1 cellular context compared by ENCODE assay signal in genomic region chr17:10673318-10673717, GRCh38.
TF ChIP-seq lines count a peak whose summit lies in the region.

No MANE protein-coding gene starts in this region.

TF ChIP-seq in neural cell, 6 proteins besides CTCF, POLR2A, EP300 and RAD21:
- TF ChIP-seq POLR2AphosphoS5 (IDR thresholded peaks at IDR 0.05), result no peak
- no peak for TF ChIP-seq SMC3 (conservative IDR thresholded peaks at IDR 0.05; ENCODE audit: poor library complexity)
- TF ChIP-seq MXI1 (conservative IDR thresholded peaks at IDR 0.05; ENCODE audit: poor library complexity, severe bottlenecking), result no peak
- no peak for TF ChIP-seq EZH2 (IDR thresholded peaks at IDR 0.05; ENCODE audit: borderline replicate concordance, insufficient read depth, low read length, poor library complexity, severe bottlenecking)
